In genomic region chr21:24824209-24824608, GRCh38 we compare ENCODE assay signal across 12 cellular contexts.
DNase-seq lines count a peak whose midpoint lies in the region; ATAC-seq lines count a peak whose summit lies in the region.
"Had no signal": no experiment of that assay in that cellular context is flagged by ENCODE, and none has a peak within 500 bp of the region (broad histone marks: within the 10 kb centered on the region; RNA-seq: fewer than 3 reads in every experiment).

No MANE protein-coding gene starts in this region.

- peak; percentile 31 for ATAC-seq in HG02798 (IDR thresholded peaks at IDR 0.05; ENCODE audit: poor library complexity, unreplicated experiment)
- ATAC-seq: HepG2 had no signal

- DNase-seq in NCI-H2107 treated with DMSO at 0.1 percent for 48 hours (lab: John Stamatoyannopoulos, UW; ENCODE audit: unreplicated experiment) = peak; percentile 13
- no peak for DNase-seq in NCI-H2107 (lab: John Stamatoyannopoulos, UW)
- DNase-seq in NCI-H1436 (lab: John Stamatoyannopoulos, UW) = peak; percentile 38
- peak; percentile 77 for DNase-seq in NCI-H69 (lab: John Stamatoyannopoulos, UW)
- DNase-seq in stimulated activated naive CD4-positive, alpha-beta T cell (lab: John Stamatoyannopoulos, UW) = no peak
- DNase-seq in SK-N-DZ (ENCODE audit: low spot score) = no peak
- DNase-seq: C1 segment of cervical spinal cord; Calu3; CD4-positive, alpha-beta T cell; DMS 273 treated with DMSO at 0.1 percent for 48 hours had no signal

Comparison
In these comparisons a context has a peak if more than half of its experiments do, and no peak if none do; other contexts are left out.
1. DNase-seq: peak in NCI-H2107 treated with DMSO at 0.1 percent for 48 hours (single experiment), NCI-H1436 (single experiment) and NCI-H69 (single experiment); none in NCI-H2107 (single experiment), stimulated activated naive CD4-positive, alpha-beta T cell (0 of 6) and SK-N-DZ (single experiment).